In genomic region chr12:1591543-1591942, GRCh38 we compare ENCODE assay signal across 8 cellular contexts. TPM values are rescaled to one million over a fixed set of nuclear protein-coding genes. Genes with fewer than 3 reads are reported as not detected.
DNase-seq lines count a peak whose midpoint lies in the region; ATAC-seq, FAIRE-seq and TF ChIP-seq lines count a peak whose summit lies in the region.

No MANE protein-coding gene starts in this region.

- no peaks in the 10 kb centered on the region for H3K27me3 ChIP-seq in thymus (ENCODE audit: control insufficient read depth, insufficient read depth)

- H3K9me3 Mint-ChIP-seq in activated naive CD4-positive, alpha-beta T cell treated with anti-CD3 and anti-CD28 coated beads for 36 hours, result no peaks in the 10 kb centered on the region
- no peaks in the 10 kb centered on the region for H3K9me3 Mint-ChIP-seq in activated naive CD4-positive, alpha-beta T cell treated with anti-CD3 and anti-CD28 coated beads, Interleukin-2, amount 50 U/mL, for 72 hours

- TF ChIP-seq CTCF in kidney (IDR thresholded peaks at IDR 0.05; ENCODE audit: borderline replicate concordance, extremely low read depth, insufficient read depth), result no peak

- no peaks in the 10 kb centered on the region for H3K36me3 ChIP-seq in kidney (ENCODE audit: control insufficient read depth in 1 of 2, insufficient read depth in 2 of 2, low read length in 2 of 2)
- H3K36me3 ChIP-seq in thymus (ENCODE audit: control insufficient read depth, insufficient read depth), result peaks cover 4% of the 10 kb centered on the region

- no peak for ATAC-seq in activated naive CD4-positive, alpha-beta T cell treated with anti-CD3 and anti-CD28 coated beads, Interleukin-2, amount 50 U/mL, for 72 hours
- no peak for ATAC-seq in GM18867 (IDR thresholded peaks at IDR 0.05; ENCODE audit: unreplicated experiment)

- no peaks in the 10 kb centered on the region for H3K27me3 Mint-ChIP-seq in activated naive CD4-positive, alpha-beta T cell treated with anti-CD3 and anti-CD28 coated beads for 36 hours (ENCODE audit: low read depth)

- H3K27ac Mint-ChIP-seq in activated naive CD4-positive, alpha-beta T cell treated with anti-CD3 and anti-CD28 coated beads for 36 hours, result peak overlapping the region; percentile 88
- peak overlapping the region; percentile 93 to 95 for H3K27ac Mint-ChIP-seq in activated naive CD4-positive, alpha-beta T cell treated with anti-CD3 and anti-CD28 coated beads, Interleukin-2, amount 50 U/mL, for 72 hours

- no peak for DNase-seq in activated naive CD4-positive, alpha-beta T cell treated with anti-CD3 and anti-CD28 coated beads for 36 hours
- no peak for DNase-seq in activated naive CD4-positive, alpha-beta T cell treated with Interleukin-2 at 50 U/mL for 16 hours
- no peak for DNase-seq in activated naive CD4-positive, alpha-beta T cell treated with anti-CD3 and anti-CD28 coated beads, Interleukin-2, amount 50 U/mL, for 72 hours (ENCODE audit: low spot score in 2 of 2)
- DNase-seq in kidney (no peak), COLO829 (ENCODE audit: low spot score) (no peak)
- DNase-seq in effector CD4-positive, alpha-beta T cell, result no peak

- H3K27ac ChIP-seq in kidney (ENCODE audit: low read depth in 2 of 2, low read length in 2 of 2), result no peak overlapping the region
- no peak overlapping the region for H3K27ac ChIP-seq in thymus (ENCODE audit: low read depth)

- intact Hi-C loops in activated naive CD4-positive, alpha-beta T cell treated with anti-CD3 and anti-CD28 coated beads for 36 hours (cut with micrococcal nuclease), result loop anchor here (5.0 kb wide), 3 partner anchors 839 to 1019 kb away; partner anchors contain the start of gene WNK1
- intact Hi-C loops in kidney (cut with DNase I), result no loop called here

- H3K4me1 ChIP-seq in kidney (ENCODE audit: control insufficient read depth in 1 of 2, insufficient read depth in 1 of 2, low read depth in 1 of 2, low read length in 2 of 2) (peaks cover 16 to 35% of the 10 kb centered on the region in 2 donors), thymus (ENCODE audit: control insufficient read depth, insufficient read depth, low read length) (peaks cover 30% of the 10 kb centered on the region)

- peaks cover 11% of the 10 kb centered on the region for H3K36me3 Mint-ChIP-seq in activated naive CD4-positive, alpha-beta T cell treated with anti-CD3 and anti-CD28 coated beads for 36 hours (ENCODE audit: low read depth)
- peaks cover 33 to 35% of the 10 kb centered on the region in 2 donors for H3K36me3 Mint-ChIP-seq in activated naive CD4-positive, alpha-beta T cell treated with anti-CD3 and anti-CD28 coated beads, Interleukin-2, amount 50 U/mL, for 72 hours

- no peaks in the 10 kb centered on the region for H3K9me3 ChIP-seq in kidney (ENCODE audit: control insufficient read depth in 1 of 2, low read length in 2 of 2)
- no peaks in the 10 kb centered on the region for H3K9me3 ChIP-seq in thymus (ENCODE audit: control insufficient read depth)

- CTCF ChIA-PET in activated naive CD4-positive, alpha-beta T cell treated with anti-CD3 and anti-CD28 coated beads for 36 hours (lab: Charles Lee), result interaction anchor here (1.2 to 3.3 kb wide), 4 partner anchors 8 to 474 kb away, joined by 3 to 23 read pairs (median 9); no protein-coding TSS in a partner anchor

- peaks cover 59% of the 10 kb centered on the region for H3K4me1 Mint-ChIP-seq in activated naive CD4-positive, alpha-beta T cell treated with anti-CD3 and anti-CD28 coated beads for 36 hours (ENCODE audit: low read depth)

- peak overlapping the region; percentile 94 for H3K4me3 Mint-ChIP-seq in activated naive CD4-positive, alpha-beta T cell treated with anti-CD3 and anti-CD28 coated beads for 36 hours

- WGBS in thymus, result 39% methylated on average over 4 of the region's 4 CpGs

- H3K4me3 ChIP-seq in kidney (ENCODE audit: low read length in 2 of 2), result peak overlapping the region; percentile 40 to 47
- peak overlapping the region; percentile 48 for H3K4me3 ChIP-seq in thymus (ENCODE audit: low read length)

- no peak for FAIRE-seq in kidney (lab: Jason Lieb, UNC)

- H3K9ac ChIP-seq in kidney (ENCODE audit: low read length in 2 of 2), result peak overlapping the region in 1 of 2 donors; percentile 42

RNA-seq across cellular contexts. Expression of gene FBXL14, which starts 2.8 kb away (rescaled TPM):
- total RNA-seq in activated naive CD4-positive, alpha-beta T cell treated with anti-CD3 and anti-CD28 coated beads for 36 hours, result 10 to 100 TPM; 11.4 to 11.9 TPM
- 10 to 100 TPM; 21.7 to 25.3 TPM for total RNA-seq in activated naive CD4-positive, alpha-beta T cell treated with anti-CD3 and anti-CD28 coated beads, Interleukin-2, amount 50 U/mL, for 72 hours
- total RNA-seq in kidney, result 17.9 TPM
- polyA plus RNA-seq in kidney (ENCODE audit: insufficient read depth, low read depth, low replicate concordance) (5.3 TPM), thymus (7.6 TPM)

RNA-seq across cellular contexts. Expression of gene WNT5B, which starts 37.5 kb away (rescaled TPM):
- not detected for total RNA-seq in activated naive CD4-positive, alpha-beta T cell treated with anti-CD3 and anti-CD28 coated beads for 36 hours
- under 1 TPM in 1 of 2 donors, not detected in 1; 0.18 TPM for total RNA-seq in activated naive CD4-positive, alpha-beta T cell treated with anti-CD3 and anti-CD28 coated beads, Interleukin-2, amount 50 U/mL, for 72 hours
- total RNA-seq in kidney, result 4.8 TPM
- 3.4 TPM for polyA plus RNA-seq in kidney (ENCODE audit: insufficient read depth, low read depth, low replicate concordance)
- 4.1 TPM for polyA plus RNA-seq in thymus
